In the genomic region with DNA sequence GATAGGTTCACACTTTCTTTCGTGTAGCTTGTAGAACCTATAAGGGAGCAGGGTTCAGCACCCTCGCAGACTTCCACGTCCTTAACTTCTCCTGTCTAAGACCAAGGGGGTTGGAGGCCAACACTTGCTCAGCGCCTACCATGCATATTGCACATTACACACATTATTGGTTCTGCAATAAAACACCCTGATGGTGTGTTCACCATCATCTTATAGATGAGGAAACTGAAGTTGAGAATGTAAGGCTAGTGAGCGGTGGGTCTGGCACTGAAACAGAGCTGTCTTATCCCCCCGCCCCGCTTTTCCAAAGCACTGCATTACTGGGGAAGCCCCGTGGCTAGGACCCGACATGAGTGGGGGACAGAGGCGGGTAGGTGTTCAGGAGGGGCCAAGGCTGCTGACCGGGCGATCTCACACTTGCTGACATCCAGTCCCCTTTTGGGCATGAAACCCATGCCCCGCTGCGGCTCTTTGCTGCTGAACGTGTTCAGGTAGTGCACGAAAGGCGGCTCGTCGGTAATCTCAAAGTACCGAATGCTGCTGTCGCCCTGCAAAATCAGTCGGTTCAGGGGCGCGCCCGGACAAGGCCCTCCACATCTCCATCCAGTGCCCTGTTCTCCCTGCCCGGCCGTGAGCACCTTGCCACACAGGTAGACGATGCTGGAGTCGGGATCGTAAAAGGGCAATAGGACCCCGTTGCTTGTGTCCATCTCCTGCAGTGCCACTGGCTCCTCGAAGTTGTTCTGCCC, we compare ENCODE assay signal across 8 cellular contexts. TPM values are rescaled to one million over a fixed set of nuclear protein-coding genes. Genes with fewer than 3 reads are reported as not detected.
DNase-seq lines count a peak whose midpoint lies in the region; ATAC-seq, FAIRE-seq and TF ChIP-seq lines count a peak whose summit lies in the region.

No MANE protein-coding gene starts in this region.

- intact Hi-C loops in K562 (cut with micrococcal nuclease) (loop anchor here (10.0 kb wide), 1 partner anchor 472 kb away; no protein-coding TSS in a partner anchor), mucosa of descending colon (cut with DNase I, micrococcal nuclease) (no loop called here)

- H3K4me2 ChIP-seq in K562 (ENCODE audit: insufficient read depth, low read length), result peak overlapping the region; percentile 81

- peak overlapping the region in 1 of 2 experiments; percentile 92; a peak in 2 of 4 replicates for H3K9ac ChIP-seq in K562 (ENCODE audit: insufficient read depth in 1 of 2, low read depth in 2 of 2, low read length in 2 of 2)

- FAIRE-seq in K562 (lab: Jason Lieb, UNC), result peak; percentile 62

- H3K27me3 ChIP-seq in HL-60 (ENCODE audit: insufficient read depth, poor library complexity, severe bottlenecking) (peaks cover 8% of the 10 kb centered on the region), K562 (ENCODE audit: control insufficient read depth in 2 of 2, insufficient read depth in 2 of 2, low read length in 2 of 2) (no peaks in the 10 kb centered on the region)

- H3K36me3 ChIP-seq in K562 (ENCODE audit: control insufficient read depth, insufficient read depth, low read length), result no peaks in the 10 kb centered on the region
- no peaks in the 10 kb centered on the region for H3K36me3 ChIP-seq in mucosa of descending colon (ENCODE audit: low read depth)

- H3K4me3 ChIP-seq in AG04449 (ENCODE audit: low read depth, low read length) (peak overlapping the region; percentile 38; the same call in 1 of the 2 replicates), HL-60 (replicated peaks; ENCODE audit: insufficient read depth, low read length) (peak overlapping the region; percentile 34), K562 (no peak overlapping the region), mucosa of descending colon (no peak overlapping the region)

- TF ChIP-seq POLR2A in K562 (conservative IDR thresholded peaks at IDR 0.05), result no peak

- no peak overlapping the region for H3K27ac ChIP-seq in HL-60 (replicated peaks)
- no peak overlapping the region for H3K27ac ChIP-seq in K562 (ENCODE audit: extremely low read depth, low read depth, low read length)

- in situ Hi-C loops in K562 (cut with MboI), result no loop called here

- H3K9me3 ChIP-seq in K562 (replicated peaks; ENCODE audit: control insufficient read depth, insufficient read depth, low read depth, low read length) (no peaks in the 10 kb centered on the region), mucosa of descending colon (no peaks in the 10 kb centered on the region)

- no peak for TF ChIP-seq EP300 in K562 (IDR thresholded peaks at IDR 0.05; ENCODE audit: low read length)

- H3K79me2 ChIP-seq in K562 (ENCODE audit: control insufficient read depth, insufficient read depth, low read length), result no peaks in the 10 kb centered on the region

- no TSS peak for BruUV-seq in K562 (replicated peaks; lab: Mats Ljungman, UMichigan)

- peaks cover 27 to 65% of the 10 kb centered on the region in 2 experiments for H3K4me1 ChIP-seq in K562 (replicated peaks in 1 of 2; ENCODE audit: control insufficient read depth in 2 of 2, insufficient read depth in 2 of 2, low read length in 2 of 2)
- H3K4me1 ChIP-seq in mucosa of descending colon (ENCODE audit: low read depth), result peaks cover 48% of the 10 kb centered on the region

- no peak for TF ChIP-seq RAD21 in K562 (CRISPR knock-in tag; conservative IDR thresholded peaks at IDR 0.05 in 1 of 2, IDR thresholded peaks at IDR 0.05 in 1 of 2)

- no peak for ATAC-seq in K562
- ATAC-seq in mucosa of descending colon, result no peak
- ATAC-seq in GM19397 (IDR thresholded peaks at IDR 0.05; ENCODE audit: unreplicated experiment), result no peak
- ATAC-seq in HG02852 (IDR thresholded peaks at IDR 0.05; ENCODE audit: unreplicated experiment), result no peak

- H2AFZ ChIP-seq in K562 (ENCODE audit: low read depth, low read length), result peak overlapping the region; percentile 92; the same call in 1 of the 2 replicates

- POLR2A ChIA-PET in AG04449 (lab: Yijun Ruan, JAX) (interaction anchor here (0.6 kb wide), 1 partner anchor 203 kb away, joined by 4 read pairs; no protein-coding TSS in a partner anchor), K562 (lab: Yijun Ruan, JAX) (interaction anchor here (0.6 to 1.9 kb wide), 4 partner anchors 23 to 273 kb away, joined by 3 to 4 read pairs (median 3); no protein-coding TSS in a partner anchor)

- 82% methylated on average over 32 of the region's 32 CpGs for WGBS in K562 (ENCODE audit: insufficient coverage, low coverage, missing lambda C conversion rate)

- no peaks in the 10 kb centered on the region for H3K9me1 ChIP-seq in K562 (ENCODE audit: control insufficient read depth, insufficient read depth, low read length)

- no peaks in the 10 kb centered on the region; the same call in 1 of the 2 replicates for H4K20me1 ChIP-seq in K562 (replicated peaks; ENCODE audit: control insufficient read depth, insufficient read depth, low read length)

- DNase-seq in AG04449 (ENCODE audit: low read depth, low spot score) (no peak), HL-60 (ENCODE audit: low read depth in 1 of 2, low spot score in 1 of 2) (no peak), K562 (ENCODE audit: extremely low read depth in 1 of 4, low spot score in 3 of 4) (no peak), mucosa of descending colon (peak; percentile 22 to 64 (median 52)), ecto neural progenitor cell (ENCODE audit: low spot score) (no peak), NOMO-1 treated with dmso at 0.1 percent for 144 hours (lab: John Stamatoyannopoulos, UW; ENCODE audit: unreplicated experiment) (no peak)

- no peak for TF ChIP-seq CTCF in AG04449 (IDR thresholded peaks at IDR 0.05; ENCODE audit: insufficient read depth, low read length, missing control alignments)
- TF ChIP-seq CTCF in HL-60 (IDR thresholded peaks at IDR 0.05; ENCODE audit: insufficient read depth, low read length), result no peak
- TF ChIP-seq CTCF in K562 (IDR thresholded peaks at IDR 0.05 in 2 of 3, conservative IDR thresholded peaks at IDR 0.05 in 1 of 3; ENCODE audit: insufficient read depth in 2 of 3, low read depth in 1 of 3, low read length in 3 of 3), result no peak
- no peak for TF ChIP-seq CTCF in mucosa of descending colon (IDR thresholded peaks at IDR 0.05)

- CTCF ChIA-PET in AG04449 (lab: Yijun Ruan, JAX) (interaction anchor here (0.7 to 12.9 kb wide), 36 partner anchors 8 to 488 kb away, joined by 3 to 210 read pairs (median 6); a partner anchor contains a TSS), K562 (lab: Yijun Ruan, JAX; ENCODE audit: low intra/inter-chr PET ratio) (interaction anchor here (0.6 kb wide), 1 partner anchor 36 kb away, joined by 3 read pairs; no protein-coding TSS in a partner anchor)

RNA-seq across cellular contexts. Expression of a gene that starts 6.2 kb away (rescaled TPM):
- total RNA-seq in K562 (2011; cell fraction: chromatin; rRNA removed; ENCODE audit: low replicate concordance), result 15.2 and 53.0 TPM in 2 replicates
- total RNA-seq in K562 (2011; cell fraction: nucleolus; rRNA removed), result 19.7 and 21.4 TPM in 2 replicates
- 13.7 and 15.3 TPM in 2 replicates for total RNA-seq in K562 (2011; cell fraction: nucleoplasm; rRNA removed)
- total RNA-seq in K562 (2014; rRNA removed), result 2.8 and 2.9 TPM in 2 replicates
- 0.47 and 0.64 TPM in 2 replicates for total RNA-seq in K562 (2014; rRNA removed; fragmentation: Illumina TruSeq; extraction: Trizol)
- 1.7 and 2.5 TPM in 2 replicates for total RNA-seq in K562 (2015; rRNA removed; fragmentation: Illumina TruSeq; extraction: Trizol)
- 4.4 TPM in 2 replicates for total RNA-seq in K562 (2021)
- 9.8 and 11.9 TPM in 2 replicates for polyA plus RNA-seq in K562 (2011; rRNA removed)
- 4.9 and 9.8 TPM in 2 replicates for polyA plus RNA-seq in K562 (2011; cell fraction: cytosol; rRNA removed)
- 96.7 and 310 TPM in 2 replicates for polyA plus RNA-seq in K562 (2011; cell fraction: nucleus; rRNA removed)
- polyA plus RNA-seq in K562 (2012), result 4.9 and 6.6 TPM in 2 replicates
- 2.4 and 3.1 TPM in 2 replicates for polyA plus RNA-seq in K562 (2014; fragmentation: Illumina TruSeq; extraction: Trizol)
- polyA plus RNA-seq in K562 (2014; fragmentation: Nextera tagmentation; extraction: Ambion mirVana), result under 1 TPM; 0.04 to 0.11 TPM
- polyA plus RNA-seq in K562 (2014; rRNA removed), result 6.6 and 9.1 TPM in 2 replicates
- 5.3 and 14.2 TPM in 2 replicates for polyA minus RNA-seq in K562 (2011; rRNA and poly(A)+ RNA removed)
- polyA minus RNA-seq in K562 (2011; cell fraction: cytosol; rRNA and poly(A)+ RNA removed), result 2.5 and 5.4 TPM in 2 replicates
- 15.4 and 24.0 TPM in 2 replicates for polyA minus RNA-seq in K562 (2011; cell fraction: nucleus; rRNA and poly(A)+ RNA removed)
- total RNA-seq in mucosa of descending colon, result 10 to 100 TPM in 1 of 3 donors, 1 to 10 TPM in 2; 1.2 to 21.3 (median 2.5) TPM

RNA-seq across cellular contexts. Expression of a gene that starts 23.5 kb away (rescaled TPM):
- total RNA-seq in K562 (2011; cell fraction: chromatin; rRNA removed; ENCODE audit: low replicate concordance), result 17.2 and 53.9 TPM in 2 replicates
- 37.9 and 41.4 TPM in 2 replicates for total RNA-seq in K562 (2011; cell fraction: nucleolus; rRNA removed)
- total RNA-seq in K562 (2011; cell fraction: nucleoplasm; rRNA removed), result 20.8 and 22.1 TPM in 2 replicates
- total RNA-seq in K562 (2014; rRNA removed), result 15.8 and 17.1 TPM in 2 replicates
- 2.5 and 3.5 TPM in 2 replicates for total RNA-seq in K562 (2014; rRNA removed; fragmentation: Illumina TruSeq; extraction: Trizol)
- 4.3 and 5.0 TPM in 2 replicates for total RNA-seq in K562 (2015; rRNA removed; fragmentation: Illumina TruSeq; extraction: Trizol)
- 22.3 and 28.1 TPM in 2 replicates for total RNA-seq in K562 (2021)
- polyA plus RNA-seq in K562 (2011; rRNA removed), result 4.6 and 6.5 TPM in 2 replicates
- polyA plus RNA-seq in K562 (2011; cell fraction: cytosol; rRNA removed), result 3.9 and 14.6 TPM in 2 replicates
- polyA plus RNA-seq in K562 (2011; cell fraction: nucleus; rRNA removed), result 28.4 and 73.6 TPM in 2 replicates
- polyA plus RNA-seq in K562 (2012), result 9.4 and 11.3 TPM in 2 replicates
- 10.3 and 11.7 TPM in 2 replicates for polyA plus RNA-seq in K562 (2014; fragmentation: Illumina TruSeq; extraction: Trizol)
- polyA plus RNA-seq in K562 (2014; fragmentation: Nextera tagmentation; extraction: Ambion mirVana), result under 1 TPM; 0.15 to 0.59 TPM
- 14.2 and 15.6 TPM in 2 replicates for polyA plus RNA-seq in K562 (2014; rRNA removed)
- 2.5 and 3.7 TPM in 2 replicates for polyA minus RNA-seq in K562 (2011; rRNA and poly(A)+ RNA removed)
- 8.7 and 9.4 TPM in 2 replicates for polyA minus RNA-seq in K562 (2011; cell fraction: cytosol; rRNA and poly(A)+ RNA removed)
- polyA minus RNA-seq in K562 (2011; cell fraction: nucleus; rRNA and poly(A)+ RNA removed), result 11.3 and 11.8 TPM in 2 replicates
- total RNA-seq in mucosa of descending colon, result 10 to 100 TPM in 1 of 3 donors, 1 to 10 TPM in 2; 2.2 to 11.2 (median 3.3) TPM

RNA-seq across cellular contexts. Expression of a gene that starts 27.0 kb away (rescaled TPM):
- total RNA-seq in K562 (2011; cell fraction: chromatin; rRNA removed; ENCODE audit: low replicate concordance), result 26.1 and 92.6 TPM in 2 replicates
- total RNA-seq in K562 (2011; cell fraction: nucleolus; rRNA removed), result 53.0 and 61.9 TPM in 2 replicates
- total RNA-seq in K562 (2011; cell fraction: nucleoplasm; rRNA removed), result 24.8 and 33.5 TPM in 2 replicates
- total RNA-seq in K562 (2014; rRNA removed), result 22.6 and 27.5 TPM in 2 replicates
- total RNA-seq in K562 (2014; rRNA removed; fragmentation: Illumina TruSeq; extraction: Trizol), result 7.2 and 11.4 TPM in 2 replicates
- total RNA-seq in K562 (2015; rRNA removed; fragmentation: Illumina TruSeq; extraction: Trizol), result 17.1 and 17.3 TPM in 2 replicates
- total RNA-seq in K562 (2021), result 31.3 and 35.3 TPM in 2 replicates
- polyA plus RNA-seq in K562 (2011; rRNA removed), result 15.9 and 16.5 TPM in 2 replicates
- polyA plus RNA-seq in K562 (2011; cell fraction: cytosol; rRNA removed), result 12.4 and 42.3 TPM in 2 replicates
- polyA plus RNA-seq in K562 (2011; cell fraction: nucleus; rRNA removed), result 30.8 and 82.9 TPM in 2 replicates
- 22.2 and 29.8 TPM in 2 replicates for polyA plus RNA-seq in K562 (2012)
- polyA plus RNA-seq in K562 (2014; fragmentation: Illumina TruSeq; extraction: Trizol), result 29.9 and 31.2 TPM in 2 replicates
- under 1 TPM; 0.35 to 0.38 TPM for polyA plus RNA-seq in K562 (2014; fragmentation: Nextera tagmentation; extraction: Ambion mirVana)
- 21.4 and 21.6 TPM in 2 replicates for polyA plus RNA-seq in K562 (2014; rRNA removed)
- polyA minus RNA-seq in K562 (2011; rRNA and poly(A)+ RNA removed), result 7.8 and 14.8 TPM in 2 replicates
- 22.0 and 24.6 TPM in 2 replicates for polyA minus RNA-seq in K562 (2011; cell fraction: cytosol; rRNA and poly(A)+ RNA removed)
- polyA minus RNA-seq in K562 (2011; cell fraction: nucleus; rRNA and poly(A)+ RNA removed), result 21.4 and 31.9 TPM in 2 replicates
- total RNA-seq in mucosa of descending colon, result 10 to 100 TPM; 28.6 to 41.0 (median 37.2) TPM

RNA-seq across cellular contexts. Expression of a gene that starts 48.0 kb away (rescaled TPM):
- 13.5 and 50.0 TPM in 2 replicates for total RNA-seq in K562 (2011; cell fraction: chromatin; rRNA removed; ENCODE audit: low replicate concordance)
- 63.0 and 73.5 TPM in 2 replicates for total RNA-seq in K562 (2011; cell fraction: nucleolus; rRNA removed)
- 36.1 and 46.0 TPM in 2 replicates for total RNA-seq in K562 (2011; cell fraction: nucleoplasm; rRNA removed)
- total RNA-seq in K562 (2014; rRNA removed) (25.2 and 27.6 TPM in 2 replicates), K562 (2014; rRNA removed; fragmentation: Illumina TruSeq; extraction: Trizol) (1.8 and 3.3 TPM in 2 replicates), K562 (2015; rRNA removed; fragmentation: Illumina TruSeq; extraction: Trizol) (13.0 and 13.9 TPM in 2 replicates), K562 (2021) (24.5 and 28.3 TPM in 2 replicates), mucosa of descending colon (10 to 100 TPM; 43.9 to 75.4 (median 46.9) TPM)
- polyA plus RNA-seq in K562 (2011; rRNA removed) (9.1 and 10.3 TPM in 2 replicates), K562 (2014; fragmentation: Illumina TruSeq; extraction: Trizol) (4.7 and 13.5 TPM in 2 replicates), K562 (2014; fragmentation: Nextera tagmentation; extraction: Ambion mirVana) (under 1 TPM; 0.08 to 0.13 TPM), K562 (2014; rRNA removed) (23.8 and 27.2 TPM in 2 replicates)
- 9.9 and 48.3 TPM in 2 replicates for polyA plus RNA-seq in K562 (2011; cell fraction: cytosol; rRNA removed)
- polyA plus RNA-seq in K562 (2011; cell fraction: nucleus; rRNA removed), result 48.7 and 101 TPM in 2 replicates
- 16.9 and 38.4 TPM in 2 replicates for polyA plus RNA-seq in K562 (2012)
- 1.5 and 4.3 TPM in 2 replicates for polyA minus RNA-seq in K562 (2011; rRNA and poly(A)+ RNA removed)
- polyA minus RNA-seq in K562 (2011; cell fraction: cytosol; rRNA and poly(A)+ RNA removed), result 16.0 and 22.0 TPM in 2 replicates
- polyA minus RNA-seq in K562 (2011; cell fraction: nucleus; rRNA and poly(A)+ RNA removed), result 17.6 and 17.8 TPM in 2 replicates

RNA-seq across cellular contexts. Expression of a gene that starts 49.6 kb away (rescaled TPM):
- total RNA-seq in K562 (2011; cell fraction: chromatin; rRNA removed; ENCODE audit: low replicate concordance), result 4.0 and 8.2 TPM in 2 replicates
- 6.7 and 7.8 TPM in 2 replicates for total RNA-seq in K562 (2011; cell fraction: nucleolus; rRNA removed)
- total RNA-seq in K562 (2011; cell fraction: nucleoplasm; rRNA removed), result 4.4 and 5.1 TPM in 2 replicates
- total RNA-seq in K562 (2014; rRNA removed) (2.4 and 3.1 TPM in 2 replicates), K562 (2014; rRNA removed; fragmentation: Illumina TruSeq; extraction: Trizol) (2.0 and 2.2 TPM in 2 replicates), K562 (2015; rRNA removed; fragmentation: Illumina TruSeq; extraction: Trizol) (3.8 and 4.2 TPM in 2 replicates), K562 (2021) (4.0 and 4.2 TPM in 2 replicates), mucosa of descending colon (10 to 100 TPM; 12.9 to 19.5 (median 13.6) TPM)
- polyA plus RNA-seq in K562 (2011; rRNA removed) (0.85 and 1.8 TPM in 2 replicates), K562 (2014; fragmentation: Illumina TruSeq; extraction: Trizol) (2.4 and 2.5 TPM in 2 replicates), K562 (2014; fragmentation: Nextera tagmentation; extraction: Ambion mirVana) (under 1 TPM; 0.85 to 0.97 TPM), K562 (2014; rRNA removed) (2.1 and 2.9 TPM in 2 replicates)
- 0.83 and 3.0 TPM in 2 replicates for polyA plus RNA-seq in K562 (2011; cell fraction: cytosol; rRNA removed)
- 1.4 and 2.9 TPM in 2 replicates for polyA plus RNA-seq in K562 (2011; cell fraction: nucleus; rRNA removed)
- 3.2 and 5.4 TPM in 2 replicates for polyA plus RNA-seq in K562 (2012)
- polyA minus RNA-seq in K562 (2011; rRNA and poly(A)+ RNA removed), result 1.6 and 3.6 TPM in 2 replicates
- 1.5 and 2.9 TPM in 2 replicates for polyA minus RNA-seq in K562 (2011; cell fraction: cytosol; rRNA and poly(A)+ RNA removed)
- 1.7 and 2.8 TPM in 2 replicates for polyA minus RNA-seq in K562 (2011; cell fraction: nucleus; rRNA and poly(A)+ RNA removed)

Comparison
In these comparisons a context has a peak if more than half of its experiments do, and no peak if none do; other contexts are left out.
1. DNase-seq: peak in mucosa of descending colon (3 of 3); none in AG04449 (single experiment), HL-60 (0 of 2), K562 (0 of 4), ecto neural progenitor cell (single experiment) and NOMO-1 treated with dmso at 0.1 percent for 144 hours (single experiment).
2. H3K4me3 ChIP-seq: peak in AG04449 (single experiment) and HL-60 (single experiment); none in K562 (single experiment) and mucosa of descending colon (single experiment).